In the genomic region with DNA sequence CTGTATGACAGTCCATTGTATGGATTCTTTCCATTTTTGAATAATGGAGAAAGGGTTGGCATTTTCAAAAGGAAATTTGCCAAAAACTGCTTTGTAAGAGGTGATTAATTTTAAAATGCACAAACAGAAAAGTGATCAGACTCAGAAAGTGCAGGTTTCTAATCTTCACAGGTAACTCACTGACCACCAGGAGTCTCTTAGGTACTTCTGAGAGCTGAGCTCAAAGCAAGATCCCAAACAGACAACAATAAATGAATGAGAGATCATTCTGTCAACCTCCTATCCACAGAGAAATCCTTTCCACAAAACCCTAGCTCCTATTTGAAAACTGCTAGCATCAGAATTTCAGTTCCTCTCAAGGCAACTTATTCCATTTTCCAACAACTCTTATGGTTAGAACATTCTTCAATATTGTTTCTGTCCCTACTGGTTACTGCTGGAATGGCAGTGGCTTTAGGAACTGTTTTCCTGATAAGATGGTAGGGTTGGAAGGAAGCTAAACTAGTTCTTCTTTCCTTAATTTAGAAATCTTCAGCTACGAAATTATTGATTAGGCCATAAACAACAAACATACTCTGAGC, we compare ENCODE assay signal across 8 cellular contexts. TPM values are rescaled to one million over a fixed set of nuclear protein-coding genes. Genes with fewer than 3 reads are reported as not detected.
DNase-seq lines count a peak whose midpoint lies in the region; ATAC-seq, FAIRE-seq and TF ChIP-seq lines count a peak whose summit lies in the region.

No MANE protein-coding gene starts in this region.

- ATAC-seq in SK-N-SH treated with all-trans-retinoic acid at 6 μM for 48 hours (no peak), HG02885 (IDR thresholded peaks at IDR 0.05; ENCODE audit: poor library complexity, unreplicated experiment) (no peak), GM19395 (IDR thresholded peaks at IDR 0.05; ENCODE audit: unreplicated experiment) (no peak), GM18861 (IDR thresholded peaks at IDR 0.05; ENCODE audit: unreplicated experiment) (no peak)
- ATAC-seq in stimulated activated effector memory CD8-positive, alpha-beta T cell treated with anti-CD3 and anti-CD28 coated beads, Interleukin-12 subunit alpha, Interleukin-12 subunit beta, amount 100 ng/mL, for 72 hours, result no peak

- 0 out of 2 replicates have a peak, but pooled peaks cover under 1% of the 10 kb centered on the region for H3K9me3 ChIP-seq in SK-N-SH
- no peaks in the 10 kb centered on the region for H3K9me3 ChIP-seq in endothelial cell of umbilical vein (replicated peaks; ENCODE audit: control insufficient read depth, insufficient read depth, low read length)

- H3K27ac ChIP-seq in SK-N-SH (ENCODE audit: low read depth in 2 of 2, low read length in 1 of 2) (no peak overlapping the region), endothelial cell of umbilical vein (ENCODE audit: insufficient read depth, low read depth, low read length) (no peak overlapping the region)

- no peak overlapping the region for H3K4me2 ChIP-seq in SK-N-SH
- no peak overlapping the region for H3K4me2 ChIP-seq in endothelial cell of umbilical vein (ENCODE audit: insufficient read depth, low read length)

- H2AFZ ChIP-seq in SK-N-SH (ENCODE audit: low read depth) (no peak overlapping the region), endothelial cell of umbilical vein (ENCODE audit: low read depth, low read length) (no peak overlapping the region)

- H3K36me3 Mint-ChIP-seq in stimulated activated effector memory CD8-positive, alpha-beta T cell treated with anti-CD3 and anti-CD28 coated beads, Interleukin-12 subunit alpha, Interleukin-12 subunit beta, amount 100 ng/mL, for 72 hours, result peaks cover 24% of the 10 kb centered on the region

- peaks cover 21% of the 10 kb centered on the region for H3F3A ChIP-seq in SK-N-SH (replicated peaks; ENCODE audit: insufficient read depth)

- dilution Hi-C loops in endothelial cell of umbilical vein (cut with MboI; ENCODE audit: extremely low pct_ligation_motif_present, low sequenced_read_pairs), result no loop called here

- peak; percentile 63 for TF ChIP-seq CTCF in SK-N-SH (IDR thresholded peaks at IDR 0.05)
- peak; percentile 34 to 36 for TF ChIP-seq CTCF in endothelial cell of umbilical vein (IDR thresholded peaks at IDR 0.05; ENCODE audit: extremely low read depth in 1 of 2, insufficient read depth in 1 of 2, low read depth in 1 of 2, low read length in 2 of 2)

- H3K9ac ChIP-seq in SK-N-SH (no peak overlapping the region), endothelial cell of umbilical vein (replicated peaks; ENCODE audit: extremely low read depth, insufficient read depth, low read length) (no peak overlapping the region)

- H3K4me1 ChIP-seq in SK-N-SH (ENCODE audit: control insufficient read depth in 1 of 2, insufficient read depth in 2 of 2, low read depth in 1 of 2, low read length in 1 of 2) (peaks cover 0 to 17% of the 10 kb centered on the region in 2 experiments; a peak in 1 of 4 replicates), endothelial cell of umbilical vein (ENCODE audit: control insufficient read depth, extremely low read depth, insufficient read depth, low read length) (peaks cover 11% of the 10 kb centered on the region)

- H3K4me3 Mint-ChIP-seq in stimulated activated effector memory CD8-positive, alpha-beta T cell treated with anti-CD3 and anti-CD28 coated beads, Interleukin-12 subunit alpha, Interleukin-12 subunit beta, amount 100 ng/mL, for 72 hours, result peak overlapping the region; percentile 93

- no peak overlapping the region for H3K27ac Mint-ChIP-seq in stimulated activated effector memory CD8-positive, alpha-beta T cell treated with anti-CD3 and anti-CD28 coated beads, Interleukin-12 subunit alpha, Interleukin-12 subunit beta, amount 100 ng/mL, for 72 hours

- DNase-seq in SK-N-SH (no peak), RKO (ENCODE audit: low spot score) (peak; percentile 69), endothelial cell of umbilical vein (ENCODE audit: low read depth, low spot score) (peak; percentile 56)
- no peak for DNase-seq in stimulated activated effector memory CD8-positive, alpha-beta T cell treated with anti-CD3 and anti-CD28 coated beads, Interleukin-12 subunit alpha, Interleukin-12 subunit beta, amount 100 ng/mL, for 72 hours (ENCODE audit: low spot score in 2 of 2)

- H3K9me1 ChIP-seq in endothelial cell of umbilical vein (replicated peaks; ENCODE audit: control insufficient read depth, extremely low read depth, insufficient read depth, low read length), result peaks cover 2% of the 10 kb centered on the region

- no peaks in the 10 kb centered on the region for H3K79me2 ChIP-seq in SK-N-SH (ENCODE audit: insufficient read depth)
- no peaks in the 10 kb centered on the region for H3K79me2 ChIP-seq in endothelial cell of umbilical vein (ENCODE audit: control insufficient read depth, insufficient read depth, low read length)

- intact Hi-C loops in endothelial cell of umbilical vein (cut with micrococcal nuclease), result loop anchor here (5.0 kb wide), 1 partner anchor 414 kb away; the partner anchor contains the start of gene ZFP36L2

- BruUV-seq in endothelial cell of umbilical vein (replicated peaks; lab: Mats Ljungman, UMichigan), result no TSS peak

- no peaks in the 10 kb centered on the region for H4K20me1 ChIP-seq in SK-N-SH (ENCODE audit: insufficient read depth)
- H4K20me1 ChIP-seq in endothelial cell of umbilical vein (replicated peaks; ENCODE audit: control insufficient read depth, extremely low read depth, insufficient read depth, low read length), result no peaks in the 10 kb centered on the region

- H3K27me3 ChIP-seq in SK-N-SH (ENCODE audit: insufficient read depth) (no peaks in the 10 kb centered on the region), endothelial cell of umbilical vein (ENCODE audit: control insufficient read depth in 2 of 2, insufficient read depth in 2 of 2, low read length in 2 of 2) (no peaks in the 10 kb centered on the region)

- H3K36me3 ChIP-seq in SK-N-SH (replicated peaks in 1 of 2; ENCODE audit: control insufficient read depth in 1 of 2, insufficient read depth in 2 of 2, low read length in 1 of 2), result no peaks in the 10 kb centered on the region
- no peaks in the 10 kb centered on the region for H3K36me3 ChIP-seq in endothelial cell of umbilical vein (ENCODE audit: control insufficient read depth in 2 of 2, extremely low read depth in 1 of 2, insufficient read depth in 2 of 2, low read length in 2 of 2)

- peaks cover 4% of the 10 kb centered on the region for H3K9me3 Mint-ChIP-seq in stimulated activated effector memory CD8-positive, alpha-beta T cell treated with anti-CD3 and anti-CD28 coated beads, Interleukin-12 subunit alpha, Interleukin-12 subunit beta, amount 100 ng/mL, for 72 hours

- CTCF ChIA-PET in SK-N-SH (lab: Yijun Ruan, JAX) (interaction anchor here (0.6 to 8.3 kb wide), 15 partner anchors 12 to 416 kb away, joined by 3 to 103 read pairs (median 3); partner anchors contain the start of gene KCNG3), endothelial cell of umbilical vein (lab: Charles Lee) (interaction anchor here (0.7 to 1.7 kb wide), 10 partner anchors 10 to 798 kb away, joined by 3 to 8 read pairs (median 4); no protein-coding TSS in a partner anchor)

- TF ChIP-seq RAD21 in SK-N-SH (IDR thresholded peaks at IDR 0.05; ENCODE audit: low read length), result no peak; the same call in 1 of the 2 replicates

- TF ChIP-seq EP300 in SK-N-SH (IDR thresholded peaks at IDR 0.05; ENCODE audit: borderline replicate concordance in 1 of 2, low read depth in 1 of 2, low read length in 1 of 2), result no peak

- H3K4me1 Mint-ChIP-seq in stimulated activated effector memory CD8-positive, alpha-beta T cell treated with anti-CD3 and anti-CD28 coated beads, Interleukin-12 subunit alpha, Interleukin-12 subunit beta, amount 100 ng/mL, for 72 hours, result peaks cover 18% of the 10 kb centered on the region

- no peak for FAIRE-seq in endothelial cell of umbilical vein (lab: Jason Lieb, UNC)

- TF ChIP-seq POLR2A in endothelial cell of umbilical vein (IDR thresholded peaks at IDR 0.05; ENCODE audit: low read depth, low read length), result no peak

- POLR2A ChIA-PET in SK-N-SH (lab: Yijun Ruan, JAX) (no interaction called here), endothelial cell of umbilical vein (lab: Charles Lee) (no interaction called here)

- H3K4me3 ChIP-seq in SK-N-SH (ENCODE audit: low read depth in 2 of 2, low read length in 1 of 2), result no peak overlapping the region
- no peak overlapping the region for H3K4me3 ChIP-seq in endothelial cell of umbilical vein (replicated peaks in 1 of 3; ENCODE audit: insufficient read depth in 1 of 3, low read depth in 1 of 3, low read length in 3 of 3)

- 33% methylated on average over 1 of the region's 1 CpG for WGBS in SK-N-SH (ENCODE audit: low lambda C conversion rate)

- no peaks in the 10 kb centered on the region for H3K9me2 ChIP-seq in SK-N-SH

TF ChIP-seq in SK-N-SH, 30 proteins besides CTCF, POLR2A, EP300 and RAD21 (continues in another document):
- no peak for TF ChIP-seq FOXJ3 (CRISPR knock-in tag; IDR thresholded peaks at IDR 0.05)

TF ChIP-seq in SK-N-SH treated with all-trans-retinoic acid at 6 μM for 48 hours, 23 proteins besides CTCF, POLR2A, EP300 and RAD21 (continues in another document):
- TF ChIP-seq ZNF70 (CRISPR knock-in tag; IDR thresholded peaks at IDR 0.05), result no peak

RNA-seq across cellular contexts. Expression of gene HAAO, which starts 20.6 kb away (rescaled TPM):
- polyA plus RNA-seq in SK-N-SH (2012; rRNA removed) (not detected in 2 replicates), endothelial cell of umbilical vein (1.1 and 1.8 TPM in 2 replicates)
- not detected in 2 replicates for polyA plus RNA-seq in SK-N-SH (2012; cell fraction: cytosol; rRNA removed)
- not detected in 2 replicates for polyA plus RNA-seq in SK-N-SH (2012; cell fraction: nucleus; rRNA removed)
- total RNA-seq in endothelial cell of umbilical vein, result 0.60 and 0.82 TPM in 2 replicates
- polyA plus RNA-seq in endothelial cell of umbilical vein (2011; cell fraction: cytosol; rRNA removed), result 0.43 and 0.63 TPM in 2 replicates
- polyA plus RNA-seq in endothelial cell of umbilical vein (2011; cell fraction: nucleus; rRNA removed), result 0.83 and 1.1 TPM in 2 replicates
- 0.94 and 0.95 TPM in 2 replicates for polyA plus RNA-seq in endothelial cell of umbilical vein (2012)
- polyA minus RNA-seq in endothelial cell of umbilical vein, result 0.51 and 0.55 TPM in 2 replicates
- not detected for polyA minus RNA-seq in endothelial cell of umbilical vein (2011; cell fraction: cytosol; rRNA and poly(A)+ RNA removed)
- 0.38 TPM in 1 of 2 replicates, not detected in the other for polyA minus RNA-seq in endothelial cell of umbilical vein (2011; cell fraction: nucleus; rRNA and poly(A)+ RNA removed)

RNA-seq across cellular contexts. Expression of gene OXER1, which starts 49.1 kb away (rescaled TPM):
- polyA plus RNA-seq in SK-N-SH (2012; rRNA removed), result not detected in 2 replicates
- not detected in 2 replicates for polyA plus RNA-seq in SK-N-SH (2012; cell fraction: cytosol; rRNA removed)
- polyA plus RNA-seq in SK-N-SH (2012; cell fraction: nucleus; rRNA removed), result 0.04 TPM in 1 of 2 replicates, not detected in the other
- total RNA-seq in endothelial cell of umbilical vein, result 0.18 TPM in 1 of 2 replicates, not detected in the other
- polyA plus RNA-seq in endothelial cell of umbilical vein, result 0.18 and 0.19 TPM in 2 replicates
- 0.04 and 0.09 TPM in 2 replicates for polyA plus RNA-seq in endothelial cell of umbilical vein (2011; cell fraction: cytosol; rRNA removed)
- polyA plus RNA-seq in endothelial cell of umbilical vein (2011; cell fraction: nucleus; rRNA removed), result 0.37 and 0.38 TPM in 2 replicates
- polyA plus RNA-seq in endothelial cell of umbilical vein (2012), result 0.09 and 0.33 TPM in 2 replicates
- polyA minus RNA-seq in endothelial cell of umbilical vein, result 0.53 TPM in 1 of 2 replicates, not detected in the other
- not detected for polyA minus RNA-seq in endothelial cell of umbilical vein (2011; cell fraction: cytosol; rRNA and poly(A)+ RNA removed)
- 0.29 TPM in 1 of 2 replicates, not detected in the other for polyA minus RNA-seq in endothelial cell of umbilical vein (2011; cell fraction: nucleus; rRNA and poly(A)+ RNA removed)

Comparison
In these comparisons a context has a peak if more than half of its experiments do, and no peak if none do; other contexts are left out.
1. DNase-seq: peak in RKO (single experiment) and endothelial cell of umbilical vein (single experiment); none in SK-N-SH (single experiment) and stimulated activated effector memory CD8-positive, alpha-beta T cell treated with anti-CD3 and anti-CD28 coated beads, Interleukin-12 subunit alpha, Interleukin-12 subunit beta, amount 100 ng/mL, for 72 hours (0 of 2).